Comparison of ENCODE assay signal across 1 cellular context in genomic region chr3:29240248-29240647, GRCh38.
TF ChIP-seq lines count a peak whose summit lies in the region.

No MANE protein-coding gene starts in this region.

TF ChIP-seq in GM23338, 12 proteins besides CTCF, POLR2A, EP300 and RAD21 (continued from another document):
- TF ChIP-seq CREB1 (CRISPR knock-in tag; IDR thresholded peaks at IDR 0.05; ENCODE audit: low read depth), result no peak
- TF ChIP-seq NANOG (IDR thresholded peaks at IDR 0.05; ENCODE audit: borderline replicate concordance), result no peak
- no peak for TF ChIP-seq ZNF462 (CRISPR knock-in tag; IDR thresholded peaks at IDR 0.05)
- TF ChIP-seq REST (IDR thresholded peaks at IDR 0.05; ENCODE audit: unreplicated experiment), result no peak
- TF ChIP-seq EZH2phosphoT487 (IDR thresholded peaks at IDR 0.05; ENCODE audit: unreplicated experiment), result no peak
- TF ChIP-seq POLR2AphosphoS5 (IDR thresholded peaks at IDR 0.05; ENCODE audit: low read depth), result no peak
- TF ChIP-seq JUNB (IDR thresholded peaks at IDR 0.05; ENCODE audit: unreplicated experiment), result no peak
- TF ChIP-seq ZNF114 (CRISPR knock-in tag; IDR thresholded peaks at IDR 0.05), result no peak
